Comparison of ENCODE assay signal across 1 cellular context in the genomic region with DNA sequence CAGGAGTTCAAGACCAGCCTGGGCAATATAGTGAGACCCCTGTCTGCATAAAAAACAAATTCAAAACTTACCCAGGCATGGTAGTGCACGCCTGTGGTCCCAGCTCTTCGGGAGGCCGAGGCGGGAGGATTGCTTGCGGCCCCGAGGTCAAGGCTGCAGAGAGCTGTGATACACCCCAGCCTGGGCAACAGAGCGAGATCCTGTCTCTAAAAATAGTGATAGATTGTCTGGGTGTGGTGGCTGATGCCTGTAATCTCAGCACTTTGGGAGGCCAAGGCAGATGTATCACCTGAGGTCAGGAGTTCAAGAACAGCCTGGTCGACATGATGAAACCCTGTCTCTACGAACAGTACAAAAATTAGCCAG.
TF ChIP-seq lines count a peak whose summit lies in the region.

No MANE protein-coding gene starts in this region.

TF ChIP-seq in HepG2, 621 proteins besides CTCF, POLR2A, EP300 and RAD21 (continued from another document and continues in another):
- TF ChIP-seq, protein P1, sequence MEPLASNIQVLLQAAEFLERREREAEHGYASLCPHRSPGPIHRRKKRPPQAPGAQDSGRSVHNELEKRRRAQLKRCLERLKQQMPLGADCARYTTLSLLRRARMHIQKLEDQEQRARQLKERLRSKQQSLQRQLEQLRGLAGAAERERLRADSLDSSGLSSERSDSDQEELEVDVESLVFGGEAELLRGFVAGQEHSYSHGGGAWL (CRISPR knock-in tag; IDR thresholded peaks at IDR 0.05), result no peak
- TF ChIP-seq, protein P2, sequence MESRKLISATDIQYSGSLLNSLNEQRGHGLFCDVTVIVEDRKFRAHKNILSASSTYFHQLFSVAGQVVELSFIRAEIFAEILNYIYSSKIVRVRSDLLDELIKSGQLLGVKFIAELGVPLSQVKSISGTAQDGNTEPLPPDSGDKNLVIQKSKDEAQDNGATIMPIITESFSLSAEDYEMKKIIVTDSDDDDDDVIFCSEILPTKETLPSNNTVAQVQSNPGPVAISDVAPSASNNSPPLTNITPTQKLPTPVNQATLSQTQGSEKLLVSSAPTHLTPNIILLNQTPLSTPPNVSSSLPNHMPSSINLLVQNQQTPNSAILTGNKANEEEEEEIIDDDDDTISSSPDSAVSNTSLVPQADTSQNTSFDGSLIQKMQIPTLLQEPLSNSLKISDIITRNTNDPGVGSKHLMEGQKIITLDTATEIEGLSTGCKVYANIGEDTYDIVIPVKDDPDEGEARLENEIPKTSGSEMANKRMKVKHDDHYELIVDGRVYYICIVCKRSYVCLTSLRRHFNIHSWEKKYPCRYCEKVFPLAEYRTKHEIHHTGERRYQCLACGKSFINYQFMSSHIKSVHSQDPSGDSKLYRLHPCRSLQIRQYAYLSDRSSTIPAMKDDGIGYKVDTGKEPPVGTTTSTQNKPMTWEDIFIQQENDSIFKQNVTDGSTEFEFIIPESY (CRISPR knock-in tag; IDR thresholded peaks at IDR 0.05), result peak; percentile 61; the same call in 1 of the 2 replicates
- TF ChIP-seq ZNF564 (CRISPR knock-in tag; IDR thresholded peaks at IDR 0.05), result no peak
- TF ChIP-seq, protein P3, sequence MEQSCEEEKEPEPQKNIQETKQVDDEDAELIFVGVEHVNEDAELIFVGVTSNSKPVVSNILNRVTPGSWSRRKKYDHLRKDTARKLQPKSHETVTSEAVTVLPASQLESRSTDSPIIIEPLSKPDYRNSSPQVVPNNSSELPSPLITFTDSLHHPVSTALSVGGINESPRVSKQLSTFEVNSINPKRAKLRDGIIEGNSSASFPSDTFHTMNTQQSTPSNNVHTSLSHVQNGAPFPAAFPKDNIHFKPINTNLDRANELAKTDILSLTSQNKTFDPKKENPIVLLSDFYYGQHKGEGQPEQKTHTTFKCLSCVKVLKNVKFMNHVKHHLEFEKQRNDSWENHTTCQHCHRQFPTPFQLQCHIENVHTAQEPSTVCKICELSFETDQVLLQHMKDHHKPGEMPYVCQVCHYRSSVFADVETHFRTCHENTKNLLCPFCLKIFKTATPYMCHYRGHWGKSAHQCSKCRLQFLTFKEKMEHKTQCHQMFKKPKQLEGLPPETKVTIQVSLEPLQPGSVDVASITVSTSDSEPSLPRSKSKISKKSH (CRISPR knock-in tag; IDR thresholded peaks at IDR 0.05; ENCODE audit: borderline replicate concordance), result no peak
- no peak for TF ChIP-seq CBX1 (IDR thresholded peaks at IDR 0.05; ENCODE audit: low read depth)
- no peak for TF ChIP-seq HNF4A (CRISPR knock-in tag; IDR thresholded peaks at IDR 0.05)
- TF ChIP-seq, protein P4, sequence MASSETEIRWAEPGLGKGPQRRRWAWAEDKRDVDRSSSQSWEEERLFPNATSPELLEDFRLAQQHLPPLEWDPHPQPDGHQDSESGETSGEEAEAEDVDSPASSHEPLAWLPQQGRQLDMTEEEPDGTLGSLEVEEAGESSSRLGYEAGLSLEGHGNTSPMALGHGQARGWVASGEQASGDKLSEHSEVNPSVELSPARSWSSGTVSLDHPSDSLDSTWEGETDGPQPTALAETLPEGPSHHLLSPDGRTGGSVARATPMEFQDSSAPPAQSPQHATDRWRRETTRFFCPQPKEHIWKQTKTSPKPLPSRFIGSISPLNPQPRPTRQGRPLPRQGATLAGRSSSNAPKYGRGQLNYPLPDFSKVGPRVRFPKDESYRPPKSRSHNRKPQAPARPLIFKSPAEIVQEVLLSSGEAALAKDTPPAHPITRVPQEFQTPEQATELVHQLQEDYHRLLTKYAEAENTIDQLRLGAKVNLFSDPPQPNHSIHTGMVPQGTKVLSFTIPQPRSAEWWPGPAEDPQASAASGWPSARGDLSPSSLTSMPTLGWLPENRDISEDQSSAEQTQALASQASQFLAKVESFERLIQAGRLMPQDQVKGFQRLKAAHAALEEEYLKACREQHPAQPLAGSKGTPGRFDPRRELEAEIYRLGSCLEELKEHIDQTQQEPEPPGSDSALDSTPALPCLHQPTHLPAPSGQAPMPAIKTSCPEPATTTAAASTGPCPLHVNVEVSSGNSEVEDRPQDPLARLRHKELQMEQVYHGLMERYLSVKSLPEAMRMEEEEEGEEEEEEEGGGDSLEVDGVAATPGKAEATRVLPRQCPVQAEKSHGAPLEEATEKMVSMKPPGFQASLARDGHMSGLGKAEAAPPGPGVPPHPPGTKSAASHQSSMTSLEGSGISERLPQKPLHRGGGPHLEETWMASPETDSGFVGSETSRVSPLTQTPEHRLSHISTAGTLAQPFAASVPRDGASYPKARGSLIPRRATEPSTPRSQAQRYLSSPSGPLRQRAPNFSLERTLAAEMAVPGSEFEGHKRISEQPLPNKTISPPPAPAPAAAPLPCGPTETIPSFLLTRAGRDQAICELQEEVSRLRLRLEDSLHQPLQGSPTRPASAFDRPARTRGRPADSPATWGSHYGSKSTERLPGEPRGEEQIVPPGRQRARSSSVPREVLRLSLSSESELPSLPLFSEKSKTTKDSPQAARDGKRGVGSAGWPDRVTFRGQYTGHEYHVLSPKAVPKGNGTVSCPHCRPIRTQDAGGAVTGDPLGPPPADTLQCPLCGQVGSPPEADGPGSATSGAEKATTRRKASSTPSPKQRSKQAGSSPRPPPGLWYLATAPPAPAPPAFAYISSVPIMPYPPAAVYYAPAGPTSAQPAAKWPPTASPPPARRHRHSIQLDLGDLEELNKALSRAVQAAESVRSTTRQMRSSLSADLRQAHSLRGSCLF (CRISPR knock-in tag; IDR thresholded peaks at IDR 0.05; ENCODE audit: borderline replicate concordance), result no peak
- TF ChIP-seq, protein P5, sequence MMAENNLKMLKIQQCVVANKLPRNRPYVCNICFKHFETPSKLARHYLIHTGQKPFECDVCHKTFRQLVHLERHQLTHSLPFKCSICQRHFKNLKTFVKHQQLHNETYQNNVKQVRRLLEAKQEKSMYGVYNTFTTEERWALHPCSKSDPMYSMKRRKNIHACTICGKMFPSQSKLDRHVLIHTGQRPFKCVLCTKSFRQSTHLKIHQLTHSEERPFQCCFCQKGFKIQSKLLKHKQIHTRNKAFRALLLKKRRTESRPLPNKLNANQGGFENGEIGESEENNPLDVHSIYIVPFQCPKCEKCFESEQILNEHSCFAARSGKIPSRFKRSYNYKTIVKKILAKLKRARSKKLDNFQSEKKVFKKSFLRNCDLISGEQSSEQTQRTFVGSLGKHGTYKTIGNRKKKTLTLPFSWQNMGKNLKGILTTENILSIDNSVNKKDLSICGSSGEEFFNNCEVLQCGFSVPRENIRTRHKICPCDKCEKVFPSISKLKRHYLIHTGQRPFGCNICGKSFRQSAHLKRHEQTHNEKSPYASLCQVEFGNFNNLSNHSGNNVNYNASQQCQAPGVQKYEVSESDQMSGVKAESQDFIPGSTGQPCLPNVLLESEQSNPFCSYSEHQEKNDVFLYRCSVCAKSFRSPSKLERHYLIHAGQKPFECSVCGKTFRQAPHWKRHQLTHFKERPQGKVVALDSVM (CRISPR knock-in tag; IDR thresholded peaks at IDR 0.05), result peak; percentile 94
- TF ChIP-seq, protein P6, sequence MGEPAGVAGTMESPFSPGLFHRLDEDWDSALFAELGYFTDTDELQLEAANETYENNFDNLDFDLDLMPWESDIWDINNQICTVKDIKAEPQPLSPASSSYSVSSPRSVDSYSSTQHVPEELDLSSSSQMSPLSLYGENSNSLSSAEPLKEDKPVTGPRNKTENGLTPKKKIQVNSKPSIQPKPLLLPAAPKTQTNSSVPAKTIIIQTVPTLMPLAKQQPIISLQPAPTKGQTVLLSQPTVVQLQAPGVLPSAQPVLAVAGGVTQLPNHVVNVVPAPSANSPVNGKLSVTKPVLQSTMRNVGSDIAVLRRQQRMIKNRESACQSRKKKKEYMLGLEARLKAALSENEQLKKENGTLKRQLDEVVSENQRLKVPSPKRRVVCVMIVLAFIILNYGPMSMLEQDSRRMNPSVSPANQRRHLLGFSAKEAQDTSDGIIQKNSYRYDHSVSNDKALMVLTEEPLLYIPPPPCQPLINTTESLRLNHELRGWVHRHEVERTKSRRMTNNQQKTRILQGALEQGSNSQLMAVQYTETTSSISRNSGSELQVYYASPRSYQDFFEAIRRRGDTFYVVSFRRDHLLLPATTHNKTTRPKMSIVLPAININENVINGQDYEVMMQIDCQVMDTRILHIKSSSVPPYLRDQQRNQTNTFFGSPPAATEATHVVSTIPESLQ (CRISPR knock-in tag; conservative IDR thresholded peaks at IDR 0.05), result no peak
- no peak for TF ChIP-seq REPIN1 (CRISPR knock-in tag; IDR thresholded peaks at IDR 0.05; ENCODE audit: borderline replicate concordance, low read depth)
- peak; percentile 2; the same call in 1 of the 2 replicates for TF ChIP-seq ZFX (CRISPR knock-in tag; IDR thresholded peaks at IDR 0.05; ENCODE audit: low read depth)
- TF ChIP-seq CBX5 (CRISPR knock-in tag; IDR thresholded peaks at IDR 0.05; ENCODE audit: borderline replicate concordance), result no peak
- TF ChIP-seq, protein P7, sequence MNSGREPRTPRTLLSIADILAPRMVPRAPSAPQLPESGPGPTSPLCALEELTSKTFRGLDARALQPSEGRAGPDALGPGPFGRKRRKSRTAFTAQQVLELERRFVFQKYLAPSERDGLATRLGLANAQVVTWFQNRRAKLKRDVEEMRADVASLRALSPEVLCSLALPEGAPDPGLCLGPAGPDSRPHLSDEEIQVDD (CRISPR knock-in tag; IDR thresholded peaks at IDR 0.05; ENCODE audit: borderline replicate concordance), result no peak
- TF ChIP-seq PCBP1 (IDR thresholded peaks at IDR 0.05; ENCODE audit: borderline replicate concordance, low read depth, low read length), result no peak
- no peak for TF ChIP-seq ZNF724P (CRISPR knock-in tag; IDR thresholded peaks at IDR 0.05; ENCODE audit: borderline replicate concordance)
- TF ChIP-seq DNMT3B (CRISPR knock-in tag; conservative IDR thresholded peaks at IDR 0.05), result no peak
- TF ChIP-seq, protein P8, sequence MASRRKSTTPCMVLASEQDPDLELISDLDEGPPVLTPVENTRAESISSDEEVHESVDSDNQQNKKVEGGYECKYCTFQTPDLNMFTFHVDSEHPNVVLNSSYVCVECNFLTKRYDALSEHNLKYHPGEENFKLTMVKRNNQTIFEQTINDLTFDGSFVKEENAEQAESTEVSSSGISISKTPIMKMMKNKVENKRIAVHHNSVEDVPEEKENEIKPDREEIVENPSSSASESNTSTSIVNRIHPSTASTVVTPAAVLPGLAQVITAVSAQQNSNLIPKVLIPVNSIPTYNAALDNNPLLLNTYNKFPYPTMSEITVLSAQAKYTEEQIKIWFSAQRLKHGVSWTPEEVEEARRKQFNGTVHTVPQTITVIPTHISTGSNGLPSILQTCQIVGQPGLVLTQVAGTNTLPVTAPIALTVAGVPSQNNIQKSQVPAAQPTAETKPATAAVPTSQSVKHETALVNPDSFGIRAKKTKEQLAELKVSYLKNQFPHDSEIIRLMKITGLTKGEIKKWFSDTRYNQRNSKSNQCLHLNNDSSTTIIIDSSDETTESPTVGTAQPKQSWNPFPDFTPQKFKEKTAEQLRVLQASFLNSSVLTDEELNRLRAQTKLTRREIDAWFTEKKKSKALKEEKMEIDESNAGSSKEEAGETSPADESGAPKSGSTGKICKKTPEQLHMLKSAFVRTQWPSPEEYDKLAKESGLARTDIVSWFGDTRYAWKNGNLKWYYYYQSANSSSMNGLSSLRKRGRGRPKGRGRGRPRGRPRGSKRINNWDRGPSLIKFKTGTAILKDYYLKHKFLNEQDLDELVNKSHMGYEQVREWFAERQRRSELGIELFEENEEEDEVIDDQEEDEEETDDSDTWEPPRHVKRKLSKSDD (CRISPR knock-in tag; IDR thresholded peaks at IDR 0.05; ENCODE audit: low read depth), result no peak
- TF ChIP-seq KAT2B (IDR thresholded peaks at IDR 0.05; ENCODE audit: borderline replicate concordance, low read depth, low read length), result no peak
- no peak for TF ChIP-seq ARHGAP35 (CRISPR knock-in tag; IDR thresholded peaks at IDR 0.05; ENCODE audit: borderline replicate concordance)
- TF ChIP-seq ERF (CRISPR knock-in tag; IDR thresholded peaks at IDR 0.05), result no peak
- TF ChIP-seq, protein P9, sequence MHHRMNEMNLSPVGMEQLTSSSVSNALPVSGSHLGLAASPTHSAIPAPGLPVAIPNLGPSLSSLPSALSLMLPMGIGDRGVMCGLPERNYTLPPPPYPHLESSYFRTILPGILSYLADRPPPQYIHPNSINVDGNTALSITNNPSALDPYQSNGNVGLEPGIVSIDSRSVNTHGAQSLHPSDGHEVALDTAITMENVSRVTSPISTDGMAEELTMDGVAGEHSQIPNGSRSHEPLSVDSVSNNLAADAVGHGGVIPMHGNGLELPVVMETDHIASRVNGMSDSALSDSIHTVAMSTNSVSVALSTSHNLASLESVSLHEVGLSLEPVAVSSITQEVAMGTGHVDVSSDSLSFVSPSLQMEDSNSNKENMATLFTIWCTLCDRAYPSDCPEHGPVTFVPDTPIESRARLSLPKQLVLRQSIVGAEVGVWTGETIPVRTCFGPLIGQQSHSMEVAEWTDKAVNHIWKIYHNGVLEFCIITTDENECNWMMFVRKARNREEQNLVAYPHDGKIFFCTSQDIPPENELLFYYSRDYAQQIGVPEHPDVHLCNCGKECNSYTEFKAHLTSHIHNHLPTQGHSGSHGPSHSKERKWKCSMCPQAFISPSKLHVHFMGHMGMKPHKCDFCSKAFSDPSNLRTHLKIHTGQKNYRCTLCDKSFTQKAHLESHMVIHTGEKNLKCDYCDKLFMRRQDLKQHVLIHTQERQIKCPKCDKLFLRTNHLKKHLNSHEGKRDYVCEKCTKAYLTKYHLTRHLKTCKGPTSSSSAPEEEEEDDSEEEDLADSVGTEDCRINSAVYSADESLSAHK (CRISPR knock-in tag; IDR thresholded peaks at IDR 0.05; ENCODE audit: borderline replicate concordance), result no peak
- TF ChIP-seq NFE2L1 (CRISPR knock-in tag; IDR thresholded peaks at IDR 0.05; ENCODE audit: borderline replicate concordance), result no peak
- TF ChIP-seq RFX1 (IDR thresholded peaks at IDR 0.05), result no peak
- TF ChIP-seq ZNF501 (CRISPR knock-in tag; IDR thresholded peaks at IDR 0.05), result no peak
- no peak for TF ChIP-seq FOXA3 (CRISPR knock-in tag; IDR thresholded peaks at IDR 0.05)
- TF ChIP-seq ZNF331 (CRISPR knock-in tag; IDR thresholded peaks at IDR 0.05), result no peak
- TF ChIP-seq, protein P10, sequence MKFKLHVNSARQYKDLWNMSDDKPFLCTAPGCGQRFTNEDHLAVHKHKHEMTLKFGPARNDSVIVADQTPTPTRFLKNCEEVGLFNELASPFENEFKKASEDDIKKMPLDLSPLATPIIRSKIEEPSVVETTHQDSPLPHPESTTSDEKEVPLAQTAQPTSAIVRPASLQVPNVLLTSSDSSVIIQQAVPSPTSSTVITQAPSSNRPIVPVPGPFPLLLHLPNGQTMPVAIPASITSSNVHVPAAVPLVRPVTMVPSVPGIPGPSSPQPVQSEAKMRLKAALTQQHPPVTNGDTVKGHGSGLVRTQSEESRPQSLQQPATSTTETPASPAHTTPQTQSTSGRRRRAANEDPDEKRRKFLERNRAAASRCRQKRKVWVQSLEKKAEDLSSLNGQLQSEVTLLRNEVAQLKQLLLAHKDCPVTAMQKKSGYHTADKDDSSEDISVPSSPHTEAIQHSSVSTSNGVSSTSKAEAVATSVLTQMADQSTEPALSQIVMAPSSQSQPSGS (CRISPR knock-in tag; IDR thresholded peaks at IDR 0.05), result no peak
- no peak for TF ChIP-seq KLF15 (CRISPR knock-in tag; IDR thresholded peaks at IDR 0.05; ENCODE audit: borderline replicate concordance)
- TF ChIP-seq MIER3 (CRISPR knock-in tag; IDR thresholded peaks at IDR 0.05; ENCODE audit: borderline replicate concordance), result no peak
- TF ChIP-seq ZNF17 (CRISPR knock-in tag; IDR thresholded peaks at IDR 0.05), result no peak
- no peak for TF ChIP-seq SIX4 (CRISPR knock-in tag; IDR thresholded peaks at IDR 0.05)
- TF ChIP-seq, protein P11, sequence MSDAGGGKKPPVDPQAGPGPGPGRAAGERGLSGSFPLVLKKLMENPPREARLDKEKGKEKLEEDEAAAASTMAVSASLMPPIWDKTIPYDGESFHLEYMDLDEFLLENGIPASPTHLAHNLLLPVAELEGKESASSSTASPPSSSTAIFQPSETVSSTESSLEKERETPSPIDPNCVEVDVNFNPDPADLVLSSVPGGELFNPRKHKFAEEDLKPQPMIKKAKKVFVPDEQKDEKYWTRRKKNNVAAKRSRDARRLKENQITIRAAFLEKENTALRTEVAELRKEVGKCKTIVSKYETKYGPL (CRISPR knock-in tag; IDR thresholded peaks at IDR 0.05), result no peak
- TF ChIP-seq BORCS8-MEF2B (CRISPR knock-in tag; IDR thresholded peaks at IDR 0.05), result no peak
- TF ChIP-seq SP5 (CRISPR knock-in tag; IDR thresholded peaks at IDR 0.05; ENCODE audit: borderline replicate concordance, low read depth), result no peak
- no peak for TF ChIP-seq ZNF652 (CRISPR knock-in tag; IDR thresholded peaks at IDR 0.05; ENCODE audit: borderline replicate concordance, low read depth)
- no peak for TF ChIP-seq ZNF772 (CRISPR knock-in tag; IDR thresholded peaks at IDR 0.05)
